ENCODE assay signal across 1 cellular context in the genomic region with DNA sequence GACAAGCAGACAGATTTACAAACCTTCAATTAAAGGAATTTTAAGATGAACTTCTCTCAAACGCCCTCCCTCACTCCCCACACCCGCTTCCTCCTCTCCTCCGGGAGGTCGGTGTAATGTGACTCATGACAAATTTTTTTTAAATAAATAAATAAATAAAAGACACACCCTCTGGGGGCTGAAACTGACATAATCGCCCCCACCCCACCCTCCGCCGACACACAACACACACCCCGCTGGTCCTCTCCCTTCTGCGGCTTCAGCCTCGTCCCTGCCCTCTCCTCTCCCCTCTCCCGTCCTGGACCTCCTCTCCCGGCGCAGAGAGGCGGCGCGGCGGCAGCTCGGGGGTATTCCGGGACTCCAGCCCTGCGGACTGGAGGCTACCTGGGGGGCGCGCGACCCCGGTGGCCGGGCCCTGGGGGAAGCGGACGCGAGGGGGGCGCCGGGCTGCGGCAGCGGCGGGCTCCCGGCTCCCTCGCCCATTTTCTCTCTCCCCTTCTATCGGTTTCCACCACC.
TF ChIP-seq lines count a peak whose summit lies in the region.

No MANE protein-coding gene starts in this region.

TF ChIP-seq in HCT116, 20 proteins besides CTCF, POLR2A, EP300 and RAD21 (continued from another document):
- TF ChIP-seq, protein P1, sequence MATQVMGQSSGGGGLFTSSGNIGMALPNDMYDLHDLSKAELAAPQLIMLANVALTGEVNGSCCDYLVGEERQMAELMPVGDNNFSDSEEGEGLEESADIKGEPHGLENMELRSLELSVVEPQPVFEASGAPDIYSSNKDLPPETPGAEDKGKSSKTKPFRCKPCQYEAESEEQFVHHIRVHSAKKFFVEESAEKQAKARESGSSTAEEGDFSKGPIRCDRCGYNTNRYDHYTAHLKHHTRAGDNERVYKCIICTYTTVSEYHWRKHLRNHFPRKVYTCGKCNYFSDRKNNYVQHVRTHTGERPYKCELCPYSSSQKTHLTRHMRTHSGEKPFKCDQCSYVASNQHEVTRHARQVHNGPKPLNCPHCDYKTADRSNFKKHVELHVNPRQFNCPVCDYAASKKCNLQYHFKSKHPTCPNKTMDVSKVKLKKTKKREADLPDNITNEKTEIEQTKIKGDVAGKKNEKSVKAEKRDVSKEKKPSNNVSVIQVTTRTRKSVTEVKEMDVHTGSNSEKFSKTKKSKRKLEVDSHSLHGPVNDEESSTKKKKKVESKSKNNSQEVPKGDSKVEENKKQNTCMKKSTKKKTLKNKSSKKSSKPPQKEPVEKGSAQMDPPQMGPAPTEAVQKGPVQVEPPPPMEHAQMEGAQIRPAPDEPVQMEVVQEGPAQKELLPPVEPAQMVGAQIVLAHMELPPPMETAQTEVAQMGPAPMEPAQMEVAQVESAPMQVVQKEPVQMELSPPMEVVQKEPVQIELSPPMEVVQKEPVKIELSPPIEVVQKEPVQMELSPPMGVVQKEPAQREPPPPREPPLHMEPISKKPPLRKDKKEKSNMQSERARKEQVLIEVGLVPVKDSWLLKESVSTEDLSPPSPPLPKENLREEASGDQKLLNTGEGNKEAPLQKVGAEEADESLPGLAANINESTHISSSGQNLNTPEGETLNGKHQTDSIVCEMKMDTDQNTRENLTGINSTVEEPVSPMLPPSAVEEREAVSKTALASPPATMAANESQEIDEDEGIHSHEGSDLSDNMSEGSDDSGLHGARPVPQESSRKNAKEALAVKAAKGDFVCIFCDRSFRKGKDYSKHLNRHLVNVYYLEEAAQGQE (IDR thresholded peaks at IDR 0.05; ENCODE audit: low read depth) = no peak
- TF ChIP-seq SRF (IDR thresholded peaks at IDR 0.05; ENCODE audit: low read depth) (no peak), POLR2AphosphoS5 (IDR thresholded peaks at IDR 0.05; ENCODE audit: low read depth, low read length) (peak; percentile 33; the same call in 1 of the 2 replicates)
- TF ChIP-seq, protein P2, sequence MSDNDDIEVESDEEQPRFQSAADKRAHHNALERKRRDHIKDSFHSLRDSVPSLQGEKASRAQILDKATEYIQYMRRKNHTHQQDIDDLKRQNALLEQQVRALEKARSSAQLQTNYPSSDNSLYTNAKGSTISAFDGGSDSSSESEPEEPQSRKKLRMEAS (IDR thresholded peaks at IDR 0.05) = 0 out of 2 replicates have a peak, but pooled peaks have one; percentile 26
